9 cellular contexts compared by ENCODE assay signal in genomic region chr11:45179686-45180085, GRCh38. TPM values are rescaled to one million over a fixed set of nuclear protein-coding genes. Genes with fewer than 3 reads are reported as not detected.
DNase-seq lines count a peak whose midpoint lies in the region; ATAC-seq and TF ChIP-seq lines count a peak whose summit lies in the region.
"Had no signal": no experiment of that assay in that cellular context is flagged by ENCODE, and none has a peak within 500 bp of the region (broad histone marks: within the 10 kb centered on the region; RNA-seq: fewer than 3 reads in every experiment).

No MANE protein-coding gene starts in this region.

- H2BK120ac ChIP-seq in mesenchymal stem cell (ENCODE audit: low read depth, low read length): no peak overlapping the region

- H3K9me3 ChIP-seq in body of pancreas (no peaks in the 10 kb centered on the region), mesenchymal stem cell (ENCODE audit: control insufficient read depth, low read length) (no peaks in the 10 kb centered on the region), upper lobe of left lung (no peaks in the 10 kb centered on the region), OCI-LY7 (ENCODE audit: low read length) (no peaks in the 10 kb centered on the region)

- peak overlapping the region in 1 of 2 experiments; percentile 66 for H3K4ac ChIP-seq in mesenchymal stem cell (ENCODE audit: low read depth in 1 of 2, low read length in 2 of 2)

- no peak for ATAC-seq in body of pancreas
- ATAC-seq in upper lobe of left lung (ENCODE audit: low FRiP score in 2 of 2): no peak

- H3K4me3 Mint-ChIP-seq in activated naive CD4-positive, alpha-beta T cell treated with anti-CD3 and anti-CD28 coated beads for 36 hours: peak overlapping the region; percentile 66

- H3K14ac ChIP-seq in mesenchymal stem cell (ENCODE audit: low read length in 2 of 2): peak overlapping the region in 1 of 2 experiments; percentile 2

- H3K18ac ChIP-seq in mesenchymal stem cell (ENCODE audit: low read depth in 1 of 2, low read length in 2 of 2): peak overlapping the region in 1 of 2 experiments; percentile 28

- no peak overlapping the region for H4K91ac ChIP-seq in mesenchymal stem cell (ENCODE audit: low read length)

- peaks cover 7% of the 10 kb centered on the region for H3K4me1 Mint-ChIP-seq in activated naive CD4-positive, alpha-beta T cell treated with anti-CD3 and anti-CD28 coated beads for 36 hours (ENCODE audit: low read depth)

- H3K4me2 ChIP-seq in mesenchymal stem cell (ENCODE audit: low read length, poor library complexity, severe bottlenecking) (peak overlapping the region; percentile 4), OCI-LY7 (ENCODE audit: low read length) (no peak overlapping the region)

- peaks cover 21% of the 10 kb centered on the region for H3K27me3 Mint-ChIP-seq in activated naive CD4-positive, alpha-beta T cell treated with anti-CD3 and anti-CD28 coated beads for 36 hours (ENCODE audit: low read depth)

- peak overlapping the region in 1 of 2 experiments; percentile 65 for H2BK12ac ChIP-seq in mesenchymal stem cell (ENCODE audit: low read length in 2 of 2)

- no TSS peak for BruUV-seq in OCI-LY7 (replicated peaks; lab: Mats Ljungman, UMichigan)

- no peak for TF ChIP-seq CTCF in body of pancreas (IDR thresholded peaks at IDR 0.05)
- TF ChIP-seq CTCF in upper lobe of left lung (IDR thresholded peaks at IDR 0.05): no peak
- no peak for TF ChIP-seq CTCF in OCI-LY7 (conservative IDR thresholded peaks at IDR 0.05; ENCODE audit: low read length)

- no peak overlapping the region for H3K4me3 ChIP-seq in body of pancreas
- H3K4me3 ChIP-seq in mesenchymal stem cell (ENCODE audit: insufficient read depth in 1 of 2, low read depth in 1 of 2, low read length in 2 of 2): peak overlapping the region in 1 of 2 experiments; percentile 70
- peak overlapping the region in 3 of 4 donors; percentile 64 to 75 (median 68) for H3K4me3 ChIP-seq in upper lobe of left lung
- no peak overlapping the region for H3K4me3 ChIP-seq in OCI-LY7 (ENCODE audit: low read depth, low read length, poor library complexity, severe bottlenecking)

- intact Hi-C loops in activated naive CD4-positive, alpha-beta T cell treated with anti-CD3 and anti-CD28 coated beads for 36 hours (cut with micrococcal nuclease): loop anchor here (1.0 to 5.0 kb wide), 2 partner anchors 32 to 69 kb away; partner anchors contain the start of gene PRDM11
- intact Hi-C loops in body of pancreas (cut with DNase I): no loop called here
- intact Hi-C loops in OCI-LY7 (cut with micrococcal nuclease; ENCODE audit: unreplicated experiment): no loop called here

- no peak overlapping the region for H2BK15ac ChIP-seq in mesenchymal stem cell (ENCODE audit: low read depth, poor library complexity, severe bottlenecking)

- POLR2A ChIA-PET in OCI-LY7 (lab: Charles Lee): no interaction called here

- TF ChIP-seq POLR2A in body of pancreas (IDR thresholded peaks at IDR 0.05): no peak
- TF ChIP-seq POLR2A in upper lobe of left lung (IDR thresholded peaks at IDR 0.05): no peak

- peak overlapping the region; percentile 71 for H2AK5ac ChIP-seq in mesenchymal stem cell (ENCODE audit: low read length, severe bottlenecking)

- no peak for DNase-seq in activated naive CD4-positive, alpha-beta T cell treated with anti-CD3 and anti-CD28 coated beads for 36 hours
- DNase-seq in activated naive CD4-positive, alpha-beta T cell (lab: John Stamatoyannopoulos, UW): no peak
- DNase-seq in body of pancreas (no peak), mesenchymal stem cell (no peak), upper lobe of left lung (no peak), OCI-LY7 (ENCODE audit: low spot score) (no peak), AML-193 (lab: John Stamatoyannopoulos, UW) (no peak)
- no peak for DNase-seq in activated effector memory CD4-positive, alpha-beta T cell treated with anti-CD3 and anti-CD28 coated beads, Interleukin-2, amount 50 U/mL, for 16 hours
- DNase-seq: SIG-M5 had no signal

- peak overlapping the region; percentile 55 for H4K8ac ChIP-seq in mesenchymal stem cell (ENCODE audit: low read length)

- H3K27ac ChIP-seq in body of pancreas: peak overlapping the region; percentile 86 to 92 (median 88)
- peak overlapping the region; percentile 10 for H3K27ac ChIP-seq in mesenchymal stem cell (ENCODE audit: low read length, poor library complexity, severe bottlenecking)
- H3K27ac ChIP-seq in upper lobe of left lung: peak overlapping the region; percentile 88 to 95 (median 94)
- no peak overlapping the region for H3K27ac ChIP-seq in OCI-LY7 (ENCODE audit: low read depth, low read length, poor library complexity, severe bottlenecking)

- H4K20me1 ChIP-seq in OCI-LY7 (ENCODE audit: insufficient read depth, low read length): no peaks in the 10 kb centered on the region; the same call in 1 of the 2 replicates

- no peaks in the 10 kb centered on the region for H3K9me2 ChIP-seq in OCI-LY7 (ENCODE audit: insufficient read depth, low read length)

- H3K79me2 ChIP-seq in OCI-LY7 (ENCODE audit: insufficient read depth, low read depth, low read length): no peaks in the 10 kb centered on the region

- CTCF ChIA-PET in activated naive CD4-positive, alpha-beta T cell treated with anti-CD3 and anti-CD28 coated beads for 36 hours (lab: Charles Lee): interaction anchor here (1.1 kb wide), 1 partner anchor 74 kb away, joined by 3 read pairs; no protein-coding TSS in a partner anchor
- CTCF ChIA-PET in OCI-LY7 (lab: Charles Lee; ENCODE audit: unreplicated experiment): no interaction called here

- H3K27me3 ChIP-seq in body of pancreas: no peaks in the 10 kb centered on the region
- H3K27me3 ChIP-seq in mesenchymal stem cell (ENCODE audit: control insufficient read depth in 1 of 2, insufficient read depth in 1 of 2, low read length in 2 of 2): no peaks in the 10 kb centered on the region
- peaks cover 0 to 4% (median 0%) of the 10 kb centered on the region in 4 donors for H3K27me3 ChIP-seq in upper lobe of left lung

- H3K4me1 ChIP-seq in body of pancreas (peaks cover 30% of the 10 kb centered on the region), mesenchymal stem cell (ENCODE audit: control insufficient read depth, insufficient read depth, low read depth, low read length) (peaks cover 26% of the 10 kb centered on the region), upper lobe of left lung (peaks cover 18 to 37% (median 22%) of the 10 kb centered on the region in 4 donors), OCI-LY7 (ENCODE audit: insufficient read depth, low read length, poor library complexity, severe bottlenecking) (peaks cover 4% of the 10 kb centered on the region)

- no peaks in the 10 kb centered on the region for H3K36me3 ChIP-seq in body of pancreas (replicated peaks in 1 of 2; ENCODE audit: insufficient read depth in 1 of 2, low read depth in 2 of 2)
- peaks cover 10 to 18% of the 10 kb centered on the region in 2 experiments for H3K36me3 ChIP-seq in mesenchymal stem cell (ENCODE audit: control insufficient read depth in 1 of 2, insufficient read depth in 2 of 2, low read depth in 1 of 2, low read length in 2 of 2)
- H3K36me3 ChIP-seq in upper lobe of left lung: peaks cover 0 to 19% (median 2%) of the 10 kb centered on the region in 4 donors
- H3K36me3 ChIP-seq in OCI-LY7 (ENCODE audit: insufficient read depth, low read length): no peaks in the 10 kb centered on the region

- H3K23ac ChIP-seq in mesenchymal stem cell (ENCODE audit: low read length in 2 of 2): no peak overlapping the region

- H3K9ac ChIP-seq in mesenchymal stem cell (ENCODE audit: low read length): peak overlapping the region; percentile 28

- no peaks in the 10 kb centered on the region for H3K9me3 Mint-ChIP-seq in activated naive CD4-positive, alpha-beta T cell treated with anti-CD3 and anti-CD28 coated beads for 36 hours

- no peak for TF ChIP-seq EP300 in upper lobe of left lung (IDR thresholded peaks at IDR 0.05)

- H3K79me1 ChIP-seq in mesenchymal stem cell (replicated peaks; ENCODE audit: low read length, poor library complexity, severe bottlenecking): peaks cover 6% of the 10 kb centered on the region

- H2AFZ ChIP-seq in mesenchymal stem cell (ENCODE audit: low read depth, low read length) (no peak overlapping the region), OCI-LY7 (ENCODE audit: low read length) (no peak overlapping the region)

- 62 to 100% methylated on average over 1 to 3 of the region's 3 CpGs for WGBS in body of pancreas, 2 donors
- 84% methylated on average over 3 of the region's 3 CpGs for WGBS in mesenchymal stem cell
- WGBS in upper lobe of left lung, 2 donors: 73 to 86% methylated on average over 1 to 3 of the region's 3 CpGs

- H2BK5ac ChIP-seq in mesenchymal stem cell (ENCODE audit: low read depth, low read length, poor library complexity, severe bottlenecking): no peak overlapping the region

- no peak overlapping the region for H3K27ac Mint-ChIP-seq in activated naive CD4-positive, alpha-beta T cell treated with anti-CD3 and anti-CD28 coated beads for 36 hours

- H3K36me3 Mint-ChIP-seq in activated naive CD4-positive, alpha-beta T cell treated with anti-CD3 and anti-CD28 coated beads for 36 hours (ENCODE audit: low read depth): peaks cover 5% of the 10 kb centered on the region

RNA-seq across cellular contexts. Expression of gene PRDM11, which starts 33.2 kb away (rescaled TPM):
- total RNA-seq in activated naive CD4-positive, alpha-beta T cell treated with anti-CD3 and anti-CD28 coated beads for 36 hours: 1 to 10 TPM in 1 of 2 experiments, under 1 TPM in 1; 0.81 to 1.3 TPM
- total RNA-seq in body of pancreas (1 to 10 TPM; 4.4 to 7.9 TPM), upper lobe of left lung (10 to 100 TPM; 12.7 to 21.1 (median 16.0) TPM), OCI-LY7 (2022) (8.4 and 8.9 TPM in 2 replicates)
- polyA plus RNA-seq in mesenchymal stem cell (2013, experiment 1 of 2): 4.6 TPM
- polyA plus RNA-seq in mesenchymal stem cell (2013, experiment 2 of 2): 5.2 TPM
- 2.2 and 4.5 TPM in 2 replicates for total RNA-seq in OCI-LY7 (2014; rRNA removed; shearing (Covaris generic))

Comparison
In these comparisons a context has a peak if more than half of its experiments do, and no peak if none do; other contexts are left out.
1. H3K4me3 ChIP-seq: peak in upper lobe of left lung (3 of 4); none in body of pancreas (0 of 2) and OCI-LY7 (single experiment).